Comparison of ENCODE assay signal across 8 cellular contexts in the genomic region with DNA sequence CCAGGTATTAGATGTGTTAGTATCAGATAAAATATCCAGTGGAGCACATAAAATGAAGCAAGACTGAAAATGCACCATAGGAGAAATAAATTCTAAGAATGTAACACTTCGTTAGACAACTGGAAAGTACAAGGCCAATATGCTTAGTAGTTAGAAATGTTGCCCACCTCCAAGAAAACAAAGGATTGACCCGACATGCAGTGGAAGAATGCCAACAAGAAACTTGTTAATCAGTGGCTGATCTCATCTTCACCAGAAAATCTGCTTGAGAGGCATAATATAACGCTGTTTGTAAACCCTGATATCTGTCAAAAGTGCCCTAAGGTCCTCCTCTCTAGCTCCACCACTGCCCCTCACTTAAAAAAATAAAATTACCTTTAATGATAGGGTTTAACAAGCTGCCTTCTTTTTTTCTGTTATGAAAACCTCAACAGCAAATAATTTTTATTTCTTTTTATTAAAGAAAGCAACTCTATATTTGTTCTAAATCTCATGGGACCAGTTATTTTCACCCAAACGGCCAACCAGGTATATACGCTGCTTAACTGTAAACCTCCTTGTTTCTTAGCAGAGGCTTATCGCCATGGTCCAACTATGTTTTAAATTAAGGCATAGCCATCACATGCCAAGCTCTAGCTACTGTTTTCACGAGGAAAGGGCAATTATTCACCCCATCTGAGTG.
A peak's percentile ranks its signal among the peaks of the same experiment; 100 is the strongest.
DNase-seq lines count a peak whose midpoint lies in the region; ATAC-seq lines count a peak whose summit lies in the region.

No MANE protein-coding gene starts in this region.

- peaks cover 19% of the 10 kb centered on the region for H3K4me1 Mint-ChIP-seq in T-helper 2 cell treated with Interferon-gamma antibody and Interleukin-4, amounts not matched to agents 5 μg/mL and 100 μg/mL, for 36 hours (ENCODE audit: low read depth)
- H3K4me1 Mint-ChIP-seq in activated naive CD8-positive, alpha-beta T cell treated with anti-CD3 and anti-CD28 coated beads, Interleukin-2, amount 50 U/mL, for 24 hours, result peaks cover 59% of the 10 kb centered on the region

- H3K27ac ChIP-seq in layer of hippocampus (ENCODE audit: low read depth, low read length), result peak overlapping the region; percentile 94
- H3K27ac ChIP-seq in substantia nigra (ENCODE audit: low read depth, low read length, poor library complexity, severe bottlenecking), result peak overlapping the region; percentile 90

- peaks cover 32% of the 10 kb centered on the region for H3K27me3 Mint-ChIP-seq in T-helper 2 cell treated with Interferon-gamma antibody and Interleukin-4, amounts not matched to agents 5 μg/mL and 100 μg/mL, for 36 hours (ENCODE audit: low read depth)
- no peaks in the 10 kb centered on the region for H3K27me3 Mint-ChIP-seq in activated naive CD8-positive, alpha-beta T cell treated with anti-CD3 and anti-CD28 coated beads, Interleukin-2, amount 50 U/mL, for 24 hours

- H3K9me3 Mint-ChIP-seq in T-helper 2 cell treated with Interferon-gamma antibody and Interleukin-4, amounts not matched to agents 5 μg/mL and 100 μg/mL, for 36 hours, result no peaks in the 10 kb centered on the region
- no peaks in the 10 kb centered on the region for H3K9me3 Mint-ChIP-seq in activated naive CD8-positive, alpha-beta T cell treated with anti-CD3 and anti-CD28 coated beads, Interleukin-2, amount 50 U/mL, for 24 hours

- no peak for DNase-seq in T-helper 2 cell treated with Interferon-gamma antibody and Interleukin-4, amounts not matched to agents 5 μg/mL and 100 μg/mL, for 36 hours (ENCODE audit: low spot score)
- DNase-seq in T-helper 2 cell, result no peak
- DNase-seq in activated naive CD8-positive, alpha-beta T cell treated with anti-CD3 and anti-CD28 coated beads, Interleukin-2, amount 50 U/mL, for 24 hours, result no peak
- DNase-seq in substantia nigra (lab: John Stamatoyannopoulos, UW), result no peak
- DNase-seq in NCI-H2029 treated with DMSO at 0.1 percent for 48 hours (lab: John Stamatoyannopoulos, UW), result no peak
- no peak for DNase-seq in activated CD4-positive, alpha-beta T cell treated with anti-CD3 and anti-CD28 coated beads, Interleukin-2, amount 50 U/mL, for 1 hour

- no peaks in the 10 kb centered on the region for H3K36me3 Mint-ChIP-seq in T-helper 2 cell treated with Interferon-gamma antibody and Interleukin-4, amounts not matched to agents 5 μg/mL and 100 μg/mL, for 36 hours (ENCODE audit: low read depth)
- peaks cover 2% of the 10 kb centered on the region for H3K36me3 Mint-ChIP-seq in activated naive CD8-positive, alpha-beta T cell treated with anti-CD3 and anti-CD28 coated beads, Interleukin-2, amount 50 U/mL, for 24 hours (ENCODE audit: low read depth)

- ATAC-seq in activated naive CD8-positive, alpha-beta T cell treated with anti-CD3 and anti-CD28 coated beads, Interleukin-2, amount 50 U/mL, for 24 hours, result no peak
- no peak for ATAC-seq in HG02884 (IDR thresholded peaks at IDR 0.05; ENCODE audit: unreplicated experiment)

- no peak overlapping the region for H3K27ac Mint-ChIP-seq in T-helper 2 cell treated with Interferon-gamma antibody and Interleukin-4, amounts not matched to agents 5 μg/mL and 100 μg/mL, for 36 hours
- H3K27ac Mint-ChIP-seq in activated naive CD8-positive, alpha-beta T cell treated with anti-CD3 and anti-CD28 coated beads, Interleukin-2, amount 50 U/mL, for 24 hours, result peak overlapping the region; percentile 92

- no peaks in the 10 kb centered on the region for H3K27me3 ChIP-seq in layer of hippocampus (ENCODE audit: control insufficient read depth, insufficient read depth, low read length)

- H3K4me3 Mint-ChIP-seq in T-helper 2 cell treated with Interferon-gamma antibody and Interleukin-4, amounts not matched to agents 5 μg/mL and 100 μg/mL, for 36 hours, result peak overlapping the region; percentile 86
- peak overlapping the region; percentile 100 for H3K4me3 Mint-ChIP-seq in activated naive CD8-positive, alpha-beta T cell treated with anti-CD3 and anti-CD28 coated beads, Interleukin-2, amount 50 U/mL, for 24 hours
